Comparison of ENCODE assay signal across 9 cellular contexts in genomic region chr2:182845794-182846417, GRCh38. TPM values are rescaled to one million over a fixed set of nuclear protein-coding genes. Genes with fewer than 3 reads are reported as not detected.
"Had no signal": no experiment of that assay in that cellular context is flagged by ENCODE, and none has a peak within 500 bp of the region (broad histone marks: within the 10 kb centered on the region; RNA-seq: fewer than 3 reads in every experiment).

No MANE protein-coding gene starts in this region.

- H3K9me3 ChIP-seq: left lung, tibial artery had no signal

- ATAC-seq: activated T-helper 17 cell treated with anti-CD3 and anti-CD28 coated beads, Interleukin-2, amount 50 U/mL, for 72 hours; left lung had no signal

- DNase-seq: activated CD4-positive, alpha-beta T cell treated with anti-CD3 and anti-CD28 coated beads for 48 hours; dermis blood vessel endothelial cell; islet precursor cell; left lung; T-helper 1 cell; tibial artery; WERI-Rb-1 had no signal

- H3K4me1 ChIP-seq: left lung had no signal

- H3K27me3 ChIP-seq: left lung, tibial artery had no signal

- H3K4me3 ChIP-seq: left lung, tibial artery had no signal

- H3K27ac ChIP-seq: left lung, tibial artery, WERI-Rb-1 had no signal

- H3K36me3 ChIP-seq: left lung, tibial artery, WERI-Rb-1 had no signal

RNA-seq across cellular contexts. Expression of gene FRZB, which starts 20.5 kb away (rescaled TPM):
- total RNA-seq: activated T-helper 17 cell treated with anti-CD3 and anti-CD28 coated beads, Interleukin-2, amount 50 U/mL, for 72 hours; pulmonary artery endothelial cell had no signal
